Comparison of ENCODE assay signal across 9 cellular contexts in genomic region chr17:7549401-7550055, GRCh38. TPM values are rescaled to one million over a fixed set of nuclear protein-coding genes. Genes with fewer than 3 reads are reported as not detected.
DNase-seq lines count a peak whose midpoint lies in the region; ATAC-seq, FAIRE-seq and TF ChIP-seq lines count a peak whose summit lies in the region.
"Had no signal": no experiment of that assay in that cellular context is flagged by ENCODE, and none has a peak within 500 bp of the region (broad histone marks: within the 10 kb centered on the region; RNA-seq: fewer than 3 reads in every experiment).

No MANE protein-coding gene starts in this region.

- ATAC-seq in HG03469 (IDR thresholded peaks at IDR 0.05; ENCODE audit: unreplicated experiment), result no peak

- H3K27ac ChIP-seq in fibroblast of lung (ENCODE audit: insufficient read depth, low read length) (no peak overlapping the region), OCI-LY7 (ENCODE audit: low read depth, low read length, poor library complexity, severe bottlenecking) (no peak overlapping the region)

- TF ChIP-seq POLR2A in GM12892 (IDR thresholded peaks at IDR 0.05; ENCODE audit: low read depth, low read length), result no peak

- no peaks in the 10 kb centered on the region for H3K9me3 ChIP-seq in fibroblast of lung (ENCODE audit: control insufficient read depth, insufficient read depth, low read depth, low read length)
- no peaks in the 10 kb centered on the region for H3K9me3 ChIP-seq in OCI-LY7 (ENCODE audit: low read length)

- peak; percentile 33 for FAIRE-seq in GM12892 (lab: Jason Lieb, UNC)
- FAIRE-seq: endometrium had no signal

- H3K4me1 ChIP-seq in fibroblast of lung (ENCODE audit: control insufficient read depth, extremely low read depth, insufficient read depth, low read length), result peaks cover 4% of the 10 kb centered on the region
- H3K4me1 ChIP-seq in OCI-LY7 (ENCODE audit: insufficient read depth, low read length, poor library complexity, severe bottlenecking), result peaks cover 14% of the 10 kb centered on the region

- POLR2A ChIA-PET in OCI-LY7 (lab: Charles Lee), result no interaction called here

- H3K9me2 ChIP-seq in OCI-LY7 (ENCODE audit: insufficient read depth, low read length), result no peaks in the 10 kb centered on the region

- TF ChIP-seq CTCF in fibroblast of lung (conservative IDR thresholded peaks at IDR 0.05 in 1 of 2, IDR thresholded peaks at IDR 0.05 in 1 of 2; ENCODE audit: low read depth in 1 of 2, low read length in 2 of 2), result peak in 1 of 2 donors; percentile 1
- TF ChIP-seq CTCF in OCI-LY7 (conservative IDR thresholded peaks at IDR 0.05; ENCODE audit: low read length), result no peak

- BruUV-seq in OCI-LY7 (replicated peaks; lab: Mats Ljungman, UMichigan), result no TSS peak

- DNase-seq in GM12892 (ENCODE audit: insufficient read length) (no peak), fibroblast of lung (ENCODE audit: low read depth in 2 of 2) (peak in 1 of 2 donors; percentile 10), occipital lobe (lab: John Stamatoyannopoulos, UW) (peak; percentile 17), DMS114 treated with DMSO at 0.1 percent for 48 hours (lab: John Stamatoyannopoulos, UW; ENCODE audit: unreplicated experiment) (no peak), OCI-LY7 (ENCODE audit: low spot score) (no peak), cortex of kidney (lab: John Stamatoyannopoulos, UW) (no peak)
- DNase-seq in activated CD8-positive, alpha-beta memory T cell treated with anti-CD3 and anti-CD28 coated beads for 24 hours, result peak; percentile 81

- H3K4me2 ChIP-seq in fibroblast of lung (ENCODE audit: extremely low read depth, insufficient read depth, low read length) (peak overlapping the region; percentile 95), OCI-LY7 (ENCODE audit: low read length) (no peak overlapping the region)

- H2AFZ ChIP-seq in fibroblast of lung (ENCODE audit: low read length), result peak overlapping the region; percentile 84
- H2AFZ ChIP-seq in OCI-LY7 (ENCODE audit: low read length), result no peak overlapping the region

- H4K20me1 ChIP-seq in fibroblast of lung (ENCODE audit: control insufficient read depth, extremely low read depth, insufficient read depth, low read length), result no peaks in the 10 kb centered on the region
- H4K20me1 ChIP-seq in OCI-LY7 (ENCODE audit: insufficient read depth, low read length), result no peaks in the 10 kb centered on the region

- no peaks in the 10 kb centered on the region for H3K36me3 ChIP-seq in fibroblast of lung (ENCODE audit: control insufficient read depth, insufficient read depth, low read length)
- no peaks in the 10 kb centered on the region for H3K36me3 ChIP-seq in OCI-LY7 (ENCODE audit: insufficient read depth, low read length)

- intact Hi-C loops in OCI-LY7 (cut with micrococcal nuclease; ENCODE audit: unreplicated experiment), result no loop called here

- H3K79me2 ChIP-seq in fibroblast of lung (ENCODE audit: control insufficient read depth, insufficient read depth, low read length) (no peaks in the 10 kb centered on the region), OCI-LY7 (ENCODE audit: insufficient read depth, low read depth, low read length) (no peaks in the 10 kb centered on the region)

- H3K27me3 ChIP-seq in fibroblast of lung (ENCODE audit: control insufficient read depth, insufficient read depth, low read length), result no peaks in the 10 kb centered on the region

- H3K9ac ChIP-seq in fibroblast of lung (ENCODE audit: insufficient read depth, low read length), result peak overlapping the region; percentile 66

- peak overlapping the region; percentile 51 to 73 (median 54) for H3K4me3 ChIP-seq in fibroblast of lung (replicated peaks in 1 of 4; ENCODE audit: control extremely low read depth in 1 of 4, insufficient read depth in 1 of 4, low read depth in 3 of 4, low read length in 4 of 4)
- H3K4me3 ChIP-seq in OCI-LY7 (ENCODE audit: low read depth, low read length, poor library complexity, severe bottlenecking), result no peak overlapping the region

- CTCF ChIA-PET in OCI-LY7 (lab: Charles Lee; ENCODE audit: unreplicated experiment), result no interaction called here

RNA-seq across cellular contexts. Expression of gene TNFSF12, which starts 0.7 kb away (rescaled TPM):
- polyA plus RNA-seq in GM12892 (2012; ENCODE audit: missing spikeins), result 1.7 TPM
- 5.1 and 9.6 TPM in 2 replicates for total RNA-seq in fibroblast of lung
- polyA plus RNA-seq in fibroblast of lung, result 34.4 and 35.9 TPM in 2 replicates
- 33.5 and 34.1 TPM in 2 replicates for polyA plus RNA-seq in fibroblast of lung (2012)
- polyA minus RNA-seq in fibroblast of lung (ENCODE audit: low replicate concordance), result 11.9 and 17.6 TPM in 2 replicates
- total RNA-seq in occipital lobe, result 3.3 TPM
- total RNA-seq in OCI-LY7 (2014; rRNA removed; shearing (Covaris generic)), result not detected in 2 replicates
- not detected in 2 replicates for total RNA-seq in OCI-LY7 (2022)

RNA-seq across cellular contexts. Expression of gene TNFSF13, which starts 9.0 kb away (rescaled TPM):
- 4.5 TPM for polyA plus RNA-seq in GM12892 (2012; ENCODE audit: missing spikeins)
- 1.5 and 2.0 TPM in 2 replicates for total RNA-seq in fibroblast of lung
- 2.5 and 2.8 TPM in 2 replicates for polyA plus RNA-seq in fibroblast of lung
- polyA plus RNA-seq in fibroblast of lung (2012), result 2.7 and 3.6 TPM in 2 replicates
- polyA minus RNA-seq in fibroblast of lung (ENCODE audit: low replicate concordance), result 1.3 and 7.3 TPM in 2 replicates
- 0.31 TPM for total RNA-seq in occipital lobe
- 0.49 and 0.98 TPM in 2 replicates for total RNA-seq in OCI-LY7 (2014; rRNA removed; shearing (Covaris generic))
- 4.8 and 6.0 TPM in 2 replicates for total RNA-seq in OCI-LY7 (2022)

RNA-seq across cellular contexts. Expression of gene SENP3, which starts 12.2 kb away (rescaled TPM):
- 50.6 TPM for polyA plus RNA-seq in GM12892 (2012; ENCODE audit: missing spikeins)
- total RNA-seq in fibroblast of lung, result 65.5 and 66.2 TPM in 2 replicates
- 67.6 and 118 TPM in 2 replicates for polyA plus RNA-seq in fibroblast of lung
- 35.6 and 48.8 TPM in 2 replicates for polyA plus RNA-seq in fibroblast of lung (2012)
- polyA minus RNA-seq in fibroblast of lung (ENCODE audit: low replicate concordance), result 76.0 and 122 TPM in 2 replicates
- total RNA-seq in occipital lobe, result 84.8 TPM
- 100 and 102 TPM in 2 replicates for total RNA-seq in OCI-LY7 (2014; rRNA removed; shearing (Covaris generic))
- total RNA-seq in OCI-LY7 (2022), result 62.4 and 77.6 TPM in 2 replicates

RNA-seq across cellular contexts. Expression of gene CD68, which starts 29.9 kb away (rescaled TPM):
- polyA plus RNA-seq in GM12892 (2012; ENCODE audit: missing spikeins), result 7.4 TPM
- 16.2 and 29.4 TPM in 2 replicates for total RNA-seq in fibroblast of lung
- polyA plus RNA-seq in fibroblast of lung, result 90.4 and 250 TPM in 2 replicates
- 82.0 and 162 TPM in 2 replicates for polyA plus RNA-seq in fibroblast of lung (2012)
- 178 and 296 TPM in 2 replicates for polyA minus RNA-seq in fibroblast of lung (ENCODE audit: low replicate concordance)
- 0.62 TPM for total RNA-seq in occipital lobe
- 0.10 and 0.54 TPM in 2 replicates for total RNA-seq in OCI-LY7 (2014; rRNA removed; shearing (Covaris generic))
- total RNA-seq in OCI-LY7 (2022), result 0.44 and 0.72 TPM in 2 replicates

RNA-seq across cellular contexts. Expression of gene MPDU1, which starts 34.1 kb away (rescaled TPM):
- 46.7 TPM for polyA plus RNA-seq in GM12892 (2012; ENCODE audit: missing spikeins)
- total RNA-seq in fibroblast of lung (29.5 and 51.9 TPM in 2 replicates), occipital lobe (34.8 TPM), OCI-LY7 (2022) (21.3 and 26.1 TPM in 2 replicates)
- polyA plus RNA-seq in fibroblast of lung, result 107 and 172 TPM in 2 replicates
- polyA plus RNA-seq in fibroblast of lung (2012), result 69.8 and 100 TPM in 2 replicates
- 214 and 261 TPM in 2 replicates for polyA minus RNA-seq in fibroblast of lung (ENCODE audit: low replicate concordance)
- total RNA-seq in OCI-LY7 (2014; rRNA removed; shearing (Covaris generic)), result 30.4 and 34.5 TPM in 2 replicates

Comparison
In these comparisons a context has a peak if more than half of its experiments do, and no peak if none do; other contexts are left out.
1. DNase-seq: peak in activated CD8-positive, alpha-beta memory T cell treated with anti-CD3 and anti-CD28 coated beads for 24 hours (single experiment) and occipital lobe (single experiment); none in GM12892 (single experiment), DMS114 treated with DMSO at 0.1 percent for 48 hours (single experiment), OCI-LY7 (single experiment) and cortex of kidney (single experiment).